ENCODE assay signal across 34 cellular contexts in the genomic region with DNA sequence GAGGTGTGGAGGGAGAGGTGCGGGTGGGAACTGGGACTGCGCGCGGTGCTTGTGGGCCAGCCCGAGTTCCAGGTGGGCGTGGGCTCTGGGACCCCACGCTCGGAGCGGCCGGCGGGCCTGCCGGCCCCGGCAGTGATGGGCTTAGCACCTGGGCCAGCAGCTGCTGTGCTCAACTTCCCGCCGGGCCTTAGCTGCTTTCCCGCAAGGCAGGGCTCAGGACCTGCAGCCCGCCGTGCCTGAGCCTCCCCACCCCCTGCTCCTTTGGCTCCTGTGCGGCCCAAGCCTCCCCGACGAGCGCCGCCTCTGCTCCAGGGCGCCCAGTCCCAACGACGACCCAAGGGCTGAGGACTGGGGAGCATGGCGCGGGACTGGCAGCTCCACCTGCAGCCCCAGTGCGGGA.
"Had no signal": no experiment of that assay in that cellular context is flagged by ENCODE, and none has a peak within 500 bp of the region (broad histone marks: within the 10 kb centered on the region; RNA-seq: fewer than 3 reads in every experiment).

No MANE protein-coding gene starts in this region.

- H3K36me3 ChIP-seq: MG63 had no signal

- H3K27me3 ChIP-seq: MG63 had no signal

- H3K9me3 ChIP-seq: MG63 had no signal

- DNase-seq: Karpas-422, Kasumi-1, MG63, MM.1S, MV-4-11, NCI-H1048, NCI-H1092, NCI-H1092 treated with DMSO at 0.1 percent for 48 hours, NCI-H1105, NCI-H1105 treated with DMSO at 0.1 percent for 48 hours, NCI-H1417, NCI-H1417 treated with DMSO at 0.1 percent for 48 hours, NCI-H1436, NCI-H1436 treated with DMSO at 0.1 percent for 48 hours, NCI-H146, NCI-H1694, NCI-H1694 treated with DMSO at 0.1 percent for 48 hours, NCI-H187, NCI-H187 treated with DMSO at 0.1 percent for 48 hours, NCI-H1930, NCI-H2029, NCI-H2029 treated with DMSO at 0.1 percent for 48 hours, NCI-H2081, NCI-H2107, NCI-H2171, NCI-H2171 treated with DMSO at 0.1 percent for 48 hours, NCI-H2227 treated with DMSO at 0.1 percent for 48 hours, NCI-H226, NCI-H345, NCI-H446, NCI-H446 treated with DMSO at 0.1 percent for 48 hours, NCI-H510A, NCI-H510A treated with DMSO at 0.1 percent for 48 hours, NCI-H524 had no signal

- H3K4me3 ChIP-seq: MG63 had no signal
